ENCODE assay signal across 12 cellular contexts in the genomic region with DNA sequence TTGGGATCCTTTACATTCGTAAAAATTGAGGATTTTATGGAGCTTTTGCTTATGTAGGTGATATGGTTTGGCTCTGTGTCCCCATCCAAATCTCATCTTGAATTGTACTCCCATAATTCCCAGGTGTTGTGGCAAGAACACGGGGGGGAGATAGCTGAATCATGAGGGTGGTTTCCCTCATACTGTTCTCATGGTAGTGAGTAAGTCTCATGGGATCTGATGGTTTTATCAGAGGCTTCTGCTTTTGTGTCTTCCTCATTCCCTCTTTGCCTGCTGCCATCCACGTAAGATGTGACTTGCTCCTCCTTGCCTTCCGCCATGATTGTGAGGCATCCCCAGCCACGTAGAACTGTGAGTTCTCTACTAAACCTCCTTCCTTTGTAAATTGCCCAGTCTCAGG. TPM values are rescaled to one million over a fixed set of nuclear protein-coding genes. Genes with fewer than 3 reads are reported as not detected.
"Had no signal": no experiment of that assay in that cellular context is flagged by ENCODE, and none has a peak within 500 bp of the region (broad histone marks: within the 10 kb centered on the region; RNA-seq: fewer than 3 reads in every experiment).

No MANE protein-coding gene starts in this region.

RNA-seq across cellular contexts. Expression of gene CCDC196, which starts 16.7 kb away (rescaled TPM):
- total RNA-seq: activated CD8-positive, alpha-beta T cell treated with anti-CD3 and anti-CD28 coated beads for 36 hours; activated T-cell treated with anti-CD3 and anti-CD28 coated beads, Interleukin-2, amount 50 U/mL, for 4 hours; activated T-helper 17 cell treated with anti-CD3 and anti-CD28 coated beads, Interleukin-2, amount 50 U/mL, for 72 hours; astrocyte; chondrocyte; dermis blood vessel endothelial cell; esophagus muscularis mucosa; fibroblast of villous mesenchyme; gastroesophageal sphincter; glomerular endothelial cell; T-helper 1 cell treated with Interleukin-12 subunit alpha and Interleukin-12 subunit beta and Interleukin-4 antibody, amounts not matched to agents 30 ng/mL and 1 ng/mL, for 36 hours; WTC11 had no signal
